ENCODE assay signal across 23 cellular contexts in the genomic region with DNA sequence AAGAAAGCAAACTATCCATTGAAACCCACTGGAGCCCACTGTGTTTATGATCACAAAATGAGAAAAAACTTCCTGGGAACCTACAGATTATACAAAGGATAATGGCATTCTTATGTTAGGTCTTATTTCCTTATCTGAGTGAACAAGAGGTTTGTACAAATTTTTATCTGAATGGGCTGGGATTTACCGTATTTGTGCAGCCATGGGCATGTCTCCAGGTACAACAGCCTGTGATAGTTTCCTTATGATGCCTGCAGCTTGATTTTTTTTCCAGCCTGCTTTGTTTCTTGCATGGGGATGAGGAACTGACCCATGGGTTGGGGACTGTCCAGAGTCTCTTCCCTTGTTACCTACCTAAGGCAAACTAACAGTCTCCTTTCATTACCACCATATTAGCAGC.
DNase-seq lines count a peak whose midpoint lies in the region; ATAC-seq, FAIRE-seq and TF ChIP-seq lines count a peak whose summit lies in the region.
"Had no signal": no experiment of that assay in that cellular context is flagged by ENCODE, and none has a peak within 500 bp of the region (broad histone marks: within the 10 kb centered on the region; RNA-seq: fewer than 3 reads in every experiment).

No MANE protein-coding gene starts in this region.

- TF ChIP-seq POLR2A in HepG2 (IDR thresholded peaks at IDR 0.05; ENCODE audit: insufficient read depth in 1 of 2, low read depth in 2 of 2, low read length in 2 of 2) = no peak

- H3K23ac ChIP-seq in mesendoderm (ENCODE audit: low read length) = no peak overlapping the region

- CTCF ChIA-PET in HepG2 (lab: Yijun Ruan, JAX; ENCODE audit: low intra/inter-chr PET ratio, low total read pairs) = no interaction called here

- H3K4me2 ChIP-seq in HepG2 (ENCODE audit: low read depth, low read length) (no peak overlapping the region), mesendoderm (ENCODE audit: low read length) (no peak overlapping the region)
- H3K4me2 ChIP-seq: BLaER1 treated with 17β-estradiol and CSF1 and Interleukin-3, amounts not matched to agents 10 nM and 100 nM had no signal

- no peak overlapping the region for H3K18ac ChIP-seq in mesendoderm (ENCODE audit: low read length)

- no peak overlapping the region for H2BK15ac ChIP-seq in mesendoderm (replicated peaks; ENCODE audit: low read depth)

- no peak overlapping the region for H3K56ac ChIP-seq in mesendoderm (ENCODE audit: low read length)

- no peak overlapping the region for H2BK5ac ChIP-seq in mesendoderm (ENCODE audit: low read length)

- TF ChIP-seq RAD21 in liver (IDR thresholded peaks at IDR 0.05) = no peak
- no peak for TF ChIP-seq RAD21 in HepG2 (CRISPR knock-in tag; IDR thresholded peaks at IDR 0.05)

- ATAC-seq in Right ventricle myocardium inferior = peak; percentile 56
- ATAC-seq in HepG2 = no peak
- ATAC-seq in left lobe of liver = peak; percentile 56
- ATAC-seq in HG03039 (IDR thresholded peaks at IDR 0.05; ENCODE audit: unreplicated experiment) = no peak

- FAIRE-seq in HepG2 (lab: Jason Lieb, UNC) = no peak
- FAIRE-seq: A204.1, GM12892, H54 had no signal

- DNase-seq in Right ventricle myocardium inferior (ENCODE audit: missing footprints) (no peak), cardiac septum (ENCODE audit: low spot score) (no peak), HepG2 (ENCODE audit: low spot score) (no peak), left lobe of liver (ENCODE audit: low spot score) (no peak), mesendoderm (no peak)
- DNase-seq: ACHN; AML-193; BE2C; Calu3; CD4-positive, alpha-beta memory T cell; COR-L47; DMS53; DMS79 treated with DMSO at 0.1 percent for 48 hours; GF-D8; GOT3 had no signal

- H3K4me3 ChIP-seq in liver (ENCODE audit: low read depth in 1 of 3, low read length in 3 of 3) = no peak overlapping the region
- no peak overlapping the region for H3K4me3 ChIP-seq in HepG2 (replicated peaks in 1 of 3; ENCODE audit: insufficient read depth in 1 of 3, low read depth in 2 of 3, low read length in 3 of 3)
- H3K4me3 ChIP-seq in mesendoderm (ENCODE audit: low read length) = no peak overlapping the region
- H3K4me3 ChIP-seq: BLaER1 treated with 17β-estradiol and CSF1 and Interleukin-3, amounts not matched to agents 10 nM and 100 nM; HAP-1 had no signal

- no peaks in the 10 kb centered on the region for H4K20me1 ChIP-seq in HepG2 (ENCODE audit: insufficient read depth, low read length)
- H4K20me1 ChIP-seq: BLaER1 treated with 17β-estradiol and CSF1 and Interleukin-3, amounts not matched to agents 10 nM and 100 nM had no signal

- WGBS in liver = 11% methylated on average over 1 of the region's 1 CpG
- WGBS in HepG2 (ENCODE audit: low lambda C conversion rate) = 0% methylated on average over 1 of the region's 1 CpG
- WGBS in mesendoderm (ENCODE audit: extremely low coverage, insufficient coverage, low lambda C conversion rate) = no CpG with 5 or more reads among the region's 1 CpG

- intact Hi-C loops in Right ventricle myocardium inferior (cut with DNase I) = no loop called here
- intact Hi-C loops in cardiac septum (cut with DNase I) = no loop called here
- intact Hi-C loops in HepG2 (cut with micrococcal nuclease; ENCODE audit: unreplicated experiment) = no loop called here

- no peaks in the 10 kb centered on the region for H3K79me1 ChIP-seq in mesendoderm (ENCODE audit: low read length)

- H3K79me2 ChIP-seq in HepG2 (ENCODE audit: insufficient read depth, low read length) (no peaks in the 10 kb centered on the region), mesendoderm (ENCODE audit: control insufficient read depth, insufficient read depth, low read length) (no peaks in the 10 kb centered on the region)

- H3K9me3 ChIP-seq in liver (ENCODE audit: control insufficient read depth in 4 of 4, low read length in 3 of 4) = no peaks in the 10 kb centered on the region
- peaks cover 38% of the 10 kb centered on the region for H3K9me3 ChIP-seq in HepG2 (ENCODE audit: low read length)
- H3K9me3 ChIP-seq: BE2C; BLaER1 treated with 17β-estradiol and CSF1 and Interleukin-3, amounts not matched to agents 10 nM and 100 nM; HAP-1 had no signal

- H3K27ac ChIP-seq in liver (ENCODE audit: low read depth in 1 of 2, low read length in 2 of 2) (no peak overlapping the region), HepG2 (ENCODE audit: extremely low read length, insufficient read depth, low read length) (no peak overlapping the region), mesendoderm (ENCODE audit: low read depth, low read length) (no peak overlapping the region)
- H3K27ac ChIP-seq: 22Rv1; BLaER1 treated with 17β-estradiol and CSF1 and Interleukin-3, amounts not matched to agents 10 nM and 100 nM had no signal

- H2BK120ac ChIP-seq in mesendoderm (ENCODE audit: low read depth, low read length) = no peak overlapping the region

- no peak overlapping the region for H2AK5ac ChIP-seq in mesendoderm (ENCODE audit: low read length)

- TF ChIP-seq CTCF in liver (IDR thresholded peaks at IDR 0.05; ENCODE audit: low read depth, low read length, missing input control) (no peak), HepG2 (CRISPR knock-in tag; IDR thresholded peaks at IDR 0.05) (no peak)

- H3K4ac ChIP-seq in mesendoderm (ENCODE audit: low read depth, low read length) = no peak overlapping the region

- no peak overlapping the region for H2AFZ ChIP-seq in HepG2 (ENCODE audit: low read length)

- no peak overlapping the region for H3K9ac ChIP-seq in liver (ENCODE audit: low read depth in 1 of 2, low read length in 2 of 2)
- no peak overlapping the region for H3K9ac ChIP-seq in HepG2 (ENCODE audit: insufficient read depth, low read depth, low read length)
- H3K9ac ChIP-seq in mesendoderm (ENCODE audit: low read length) = no peak overlapping the region
- H3K9ac ChIP-seq: BLaER1 treated with 17β-estradiol and CSF1 and Interleukin-3, amounts not matched to agents 10 nM and 100 nM had no signal

- no peak overlapping the region for H4K8ac ChIP-seq in mesendoderm (ENCODE audit: low read depth, low read length)

- POLR2A ChIA-PET in HepG2 (lab: Yijun Ruan, JAX) = no interaction called here

- H3K4me1 ChIP-seq in liver (ENCODE audit: control insufficient read depth in 4 of 4, insufficient read depth in 4 of 4, low read length in 3 of 4) (no peaks in the 10 kb centered on the region), HepG2 (ENCODE audit: insufficient read depth, low read length) (no peaks in the 10 kb centered on the region), mesendoderm (ENCODE audit: control insufficient read depth, low read depth, low read length) (no peaks in the 10 kb centered on the region)
- H3K4me1 ChIP-seq: BE2C; BLaER1 treated with 17β-estradiol and CSF1 and Interleukin-3, amounts not matched to agents 10 nM and 100 nM; HAP-1 had no signal

- no TSS peak for BruUV-seq in HepG2 (replicated peaks; lab: Mats Ljungman, UMichigan)

- no peak for TF ChIP-seq EP300 in HepG2 (IDR thresholded peaks at IDR 0.05; ENCODE audit: low read depth in 2 of 2, low read length in 2 of 2)
- no peak for TF ChIP-seq EP300 in HepG2 (CRISPR knock-in tag; IDR thresholded peaks at IDR 0.05; ENCODE audit: borderline replicate concordance)

- H4K5ac ChIP-seq in mesendoderm (ENCODE audit: low read length) = no peak overlapping the region

- H3K27me3 ChIP-seq in liver (ENCODE audit: control insufficient read depth in 4 of 4, insufficient read depth in 4 of 4, low read length in 3 of 4) = no peaks in the 10 kb centered on the region
- H3K27me3 ChIP-seq in HepG2 (ENCODE audit: control insufficient read depth in 1 of 2, insufficient read depth in 2 of 2, low read length in 2 of 2) = no peaks in the 10 kb centered on the region
- no peaks in the 10 kb centered on the region for H3K27me3 ChIP-seq in mesendoderm (ENCODE audit: insufficient read depth, low read length, poor library complexity)
- H3K27me3 ChIP-seq: BE2C; BLaER1 treated with 17β-estradiol and CSF1 and Interleukin-3, amounts not matched to agents 10 nM and 100 nM had no signal

- in situ Hi-C loops in HepG2 (cut with HindIII; ENCODE audit: extremely low pct_ligation_motif_present, low pct_unique_long_range_greater_than_20kb) = no loop called here

- H3K36me3 ChIP-seq in liver (ENCODE audit: control insufficient read depth in 4 of 4, insufficient read depth in 3 of 4, low read depth in 1 of 4, low read length in 3 of 4) = no peaks in the 10 kb centered on the region
- H3K36me3 ChIP-seq in HepG2 (replicated peaks in 1 of 2; ENCODE audit: control insufficient read depth in 1 of 2, insufficient read depth in 2 of 2, low read length in 2 of 2) = no peaks in the 10 kb centered on the region
- H3K36me3 ChIP-seq in mesendoderm (ENCODE audit: control insufficient read depth, insufficient read depth, low read length) = no peaks in the 10 kb centered on the region
- H3K36me3 ChIP-seq: BE2C; BLaER1 treated with 17β-estradiol and CSF1 and Interleukin-3, amounts not matched to agents 10 nM and 100 nM; HAP-1 had no signal

TF ChIP-seq in liver, 16 proteins besides CTCF, POLR2A, EP300 and RAD21 (continues in another document):
- TF ChIP-seq RXRA (IDR thresholded peaks at IDR 0.05) = peak in 1 of 2 donors; percentile 8
- no peak for TF ChIP-seq FOXA2 (IDR thresholded peaks at IDR 0.05)
- TF ChIP-seq, protein P1, sequence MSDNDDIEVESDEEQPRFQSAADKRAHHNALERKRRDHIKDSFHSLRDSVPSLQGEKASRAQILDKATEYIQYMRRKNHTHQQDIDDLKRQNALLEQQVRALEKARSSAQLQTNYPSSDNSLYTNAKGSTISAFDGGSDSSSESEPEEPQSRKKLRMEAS (IDR thresholded peaks at IDR 0.05) = peak; percentile 1

TF ChIP-seq in HepG2, 621 proteins besides CTCF, POLR2A, EP300 and RAD21 (continues in another document):
- TF ChIP-seq ZSCAN29 (CRISPR knock-in tag; conservative IDR thresholded peaks at IDR 0.05) = no peak

Comparison
In these comparisons a context has a peak if more than half of its experiments do, and no peak if none do; other contexts are left out.
1. ATAC-seq: peak in Right ventricle myocardium inferior (single experiment) and left lobe of liver (single experiment); none in HepG2 (single experiment) and HG03039 (single experiment).